In genomic region chr4:17680559-17680958, GRCh38 we compare ENCODE assay signal across 23 cellular contexts.
"Had no signal": no experiment of that assay in that cellular context is flagged by ENCODE, and none has a peak within 500 bp of the region (broad histone marks: within the 10 kb centered on the region; RNA-seq: fewer than 3 reads in every experiment).

No MANE protein-coding gene starts in this region.

- H2AFZ ChIP-seq: hepatocyte, neural progenitor cell, parathyroid adenoma had no signal

- H3K4me1 Mint-ChIP-seq: activated CD4-positive, alpha-beta T cell treated with anti-CD3 and anti-CD28 coated beads, Interleukin-2, amount 10 ng/mL, durations not matched to agents 7 days and 5 days; activated naive CD4-positive, alpha-beta T cell treated with anti-CD3 and anti-CD28 coated beads, Interleukin-2, amount 50 U/mL, for 24 hours; memory B cell; natural killer cell; T-helper 17 cell had no signal

- DNase-seq: activated CD4-positive, alpha-beta T cell treated with anti-CD3 and anti-CD28 coated beads for 1 hour; activated CD4-positive, alpha-beta T cell treated with anti-CD3 and anti-CD28 coated beads, Interleukin-2, amount 10 ng/mL, durations not matched to agents 7 days and 5 days; activated CD8-positive, alpha-beta T cell treated with anti-CD3 and anti-CD28 coated beads for 36 hours; activated T-cell treated with anti-CD3 and anti-CD28 coated beads, Interleukin-2, amount 50 U/mL, for 4 hours; central memory CD4-positive, alpha-beta T cell; left colon; natural killer cell; occipital lobe; right cardiac atrium; stimulated activated CD4-positive, alpha-beta T cell treated with anti-CD3 and anti-CD28 coated beads, Interleukin-2, amount 100 ng/mL, for 48 hours; T-helper 17 cell; T1000; upper lobe of left lung had no signal

- H3K27me3 Mint-ChIP-seq: activated CD8-positive, alpha-beta T cell treated with anti-CD3 and anti-CD28 coated beads for 36 hours; stimulated activated naive CD8-positive, alpha-beta T cell treated with anti-CD3 and anti-CD28 coated beads, Interleukin-15, Interleukin-2, amounts not matched to agents 100 ng/mL and 50 ng/mL, for 24 hours had no signal

- H3K27me3 ChIP-seq: breast epithelium, gastroesophageal sphincter, hepatocyte, neural progenitor cell, upper lobe of left lung, vagina had no signal

- H3K4me2 ChIP-seq: hepatocyte, neural progenitor cell had no signal

- H3K9me3 Mint-ChIP-seq: activated CD4-positive, alpha-beta T cell treated with anti-CD3 and anti-CD28 coated beads, Interleukin-2, amount 10 ng/mL, durations not matched to agents 7 days and 5 days; activated CD8-positive, alpha-beta T cell treated with anti-CD3 and anti-CD28 coated beads for 36 hours; activated T-helper 2 cell treated with anti-CD3 and anti-CD28 coated beads, Interferon-gamma antibody, Interleukin-2, Interleukin-4, amounts not matched to agents 10 μg/mL and 5 μg/mL and 100 μg/mL, durations not matched to agents 14 hours and 24 hours and 36 hours; memory B cell; natural killer cell had no signal

- H3K27ac Mint-ChIP-seq: activated CD4-positive, alpha-beta T cell treated with anti-CD3 and anti-CD28 coated beads, Interleukin-2, amount 10 ng/mL, durations not matched to agents 7 days and 5 days; activated CD8-positive, alpha-beta T cell treated with anti-CD3 and anti-CD28 coated beads for 36 hours; activated naive CD4-positive, alpha-beta T cell treated with anti-CD3 and anti-CD28 coated beads, Interleukin-2, amount 50 U/mL, for 24 hours; activated T-helper 2 cell treated with anti-CD3 and anti-CD28 coated beads, Interferon-gamma antibody, Interleukin-2, Interleukin-4, amounts not matched to agents 10 μg/mL and 5 μg/mL and 100 μg/mL, durations not matched to agents 14 hours and 24 hours and 36 hours; memory B cell; natural killer cell; neural progenitor cell; stimulated activated naive CD8-positive, alpha-beta T cell treated with anti-CD3 and anti-CD28 coated beads, Interleukin-15, Interleukin-2, amounts not matched to agents 100 ng/mL and 50 ng/mL, for 24 hours; T-helper 17 cell had no signal

- H3K36me3 Mint-ChIP-seq: activated naive CD4-positive, alpha-beta T cell treated with anti-CD3 and anti-CD28 coated beads, Interleukin-2, amount 50 U/mL, for 24 hours; memory B cell; natural killer cell; neural progenitor cell had no signal

- H3K9me3 ChIP-seq: breast epithelium, upper lobe of left lung, vagina had no signal

- H3K27ac ChIP-seq: breast epithelium, gastroesophageal sphincter, hepatocyte, neural progenitor cell, parathyroid adenoma, upper lobe of left lung, vagina had no signal

- H3K79me2 ChIP-seq: hepatocyte, parathyroid adenoma had no signal

- H3K4me1 ChIP-seq: breast epithelium, gastroesophageal sphincter, neural progenitor cell, parathyroid adenoma, upper lobe of left lung, vagina had no signal

- ATAC-seq: activated CD8-positive, alpha-beta T cell treated with anti-CD3 and anti-CD28 coated beads for 36 hours; activated T-cell treated with anti-CD3 and anti-CD28 coated beads, Interleukin-2, amount 50 U/mL, for 4 hours; gastroesophageal sphincter; left colon; natural killer cell; right cardiac atrium; T-helper 17 cell had no signal

- H3K4me3 Mint-ChIP-seq: activated CD4-positive, alpha-beta T cell treated with anti-CD3 and anti-CD28 coated beads, Interleukin-2, amount 10 ng/mL, durations not matched to agents 7 days and 5 days; activated CD8-positive, alpha-beta T cell treated with anti-CD3 and anti-CD28 coated beads for 36 hours; activated naive CD4-positive, alpha-beta T cell treated with anti-CD3 and anti-CD28 coated beads, Interleukin-2, amount 50 U/mL, for 24 hours; activated T-cell treated with anti-CD3 and anti-CD28 coated beads, Interleukin-2, amount 50 U/mL, for 4 hours; memory B cell; natural killer cell; neural progenitor cell; stimulated activated naive CD8-positive, alpha-beta T cell treated with anti-CD3 and anti-CD28 coated beads, Interleukin-15, Interleukin-2, amounts not matched to agents 100 ng/mL and 50 ng/mL, for 24 hours; T-helper 17 cell had no signal

- H3K36me3 ChIP-seq: breast epithelium, gastroesophageal sphincter, neural progenitor cell, upper lobe of left lung, vagina had no signal

- H3K9ac ChIP-seq: neural progenitor cell, parathyroid adenoma had no signal

- H3K4me3 ChIP-seq: breast epithelium, gastroesophageal sphincter, hepatocyte, neural progenitor cell, upper lobe of left lung, vagina had no signal
